8 cellular contexts compared by ENCODE assay signal in genomic region chr3:62319570-62320243, GRCh38. TPM values are rescaled to one million over a fixed set of nuclear protein-coding genes. Genes with fewer than 3 reads are reported as not detected.
A peak's percentile ranks its signal among the peaks of the same experiment; 100 is the strongest.
DNase-seq lines count a peak whose midpoint lies in the region; ATAC-seq and TF ChIP-seq lines count a peak whose summit lies in the region.

No MANE protein-coding gene starts in this region.

- H3K4me3 ChIP-seq in heart right ventricle = peak overlapping the region in 9 of 10 donors; percentile 44 to 76 (median 64)
- peak overlapping the region; percentile 69 for H3K4me3 ChIP-seq in kidney epithelial cell (ENCODE audit: low read depth, low read length)
- H3K4me3 ChIP-seq in upper lobe of right lung = peak overlapping the region; percentile 57

- ATAC-seq in heart right ventricle (no peak), left cardiac atrium (no peak), upper lobe of right lung (no peak), GM18511 (IDR thresholded peaks at IDR 0.05; ENCODE audit: unreplicated experiment) (no peak), GM19463 (IDR thresholded peaks at IDR 0.05; ENCODE audit: unreplicated experiment) (no peak)
- ATAC-seq in activated CD8-positive, alpha-beta T cell treated with anti-CD3 and anti-CD28 coated beads for 36 hours = no peak

- peaks cover 0 to 10% (median 0%) of the 10 kb centered on the region in 7 donors for H3K27me3 ChIP-seq in heart right ventricle
- H3K27me3 ChIP-seq in kidney epithelial cell (ENCODE audit: control insufficient read depth, insufficient read depth, low read length) = no peaks in the 10 kb centered on the region
- H3K27me3 ChIP-seq in upper lobe of right lung = no peaks in the 10 kb centered on the region

- H3K36me3 ChIP-seq in heart right ventricle (peaks cover 0 to 36% (median 0%) of the 10 kb centered on the region in 9 donors), kidney epithelial cell (ENCODE audit: control insufficient read depth, insufficient read depth, low read length) (no peaks in the 10 kb centered on the region), upper lobe of right lung (peaks cover 10% of the 10 kb centered on the region)

- H3K4me1 ChIP-seq in heart right ventricle (peaks cover 0 to 12% (median 4%) of the 10 kb centered on the region in 9 donors), upper lobe of right lung (peaks cover 4% of the 10 kb centered on the region)

- peaks cover 39% of the 10 kb centered on the region for H3K27me3 Mint-ChIP-seq in activated CD8-positive, alpha-beta T cell treated with anti-CD3 and anti-CD28 coated beads for 36 hours

- H3K36me3 Mint-ChIP-seq in activated CD8-positive, alpha-beta T cell treated with anti-CD3 and anti-CD28 coated beads for 36 hours (ENCODE audit: low read depth) = peaks cover 11% of the 10 kb centered on the region

- H3K4me3 Mint-ChIP-seq in activated CD8-positive, alpha-beta T cell treated with anti-CD3 and anti-CD28 coated beads for 36 hours = peak overlapping the region; percentile 76

- H3K4me1 Mint-ChIP-seq in activated CD8-positive, alpha-beta T cell treated with anti-CD3 and anti-CD28 coated beads for 36 hours (ENCODE audit: low read depth) = peaks cover 10% of the 10 kb centered on the region

- intact Hi-C loops in heart right ventricle (cut with DNase I) = loop anchor here in 4 of 10 donors (5.0 to 10.0 kb wide), 3 partner anchors 107 to 915 kb away; no protein-coding TSS in a partner anchor
- intact Hi-C loops in left cardiac atrium (cut with DNase I) = loop anchor here in 1 of 2 donors (10.0 kb wide), 1 partner anchor 115 kb away; no protein-coding TSS in a partner anchor
- intact Hi-C loops in activated CD8-positive, alpha-beta T cell treated with anti-CD3 and anti-CD28 coated beads for 36 hours (cut with micrococcal nuclease) = no loop called here
- intact Hi-C loops in upper lobe of right lung (cut with DNase I) = no loop called here

- POLR2A ChIA-PET in activated CD8-positive, alpha-beta T cell treated with anti-CD3 and anti-CD28 coated beads for 36 hours (lab: Charles Lee) = no interaction called here

- DNase-seq in heart right ventricle (no peak), left cardiac atrium (no peak), kidney epithelial cell (ENCODE audit: low read depth) (no peak), upper lobe of right lung (no peak), dermis blood vessel endothelial cell (no peak)
- no peak for DNase-seq in activated CD8-positive, alpha-beta T cell treated with anti-CD3 and anti-CD28 coated beads for 36 hours

- 76 to 78% methylated on average over 7 of the region's 7 CpGs for WGBS in heart right ventricle, 2 donors

- H3K9me3 Mint-ChIP-seq in activated CD8-positive, alpha-beta T cell treated with anti-CD3 and anti-CD28 coated beads for 36 hours = peaks cover 10% of the 10 kb centered on the region

- TF ChIP-seq CTCF in heart right ventricle (IDR thresholded peaks at IDR 0.05) (no peak), kidney epithelial cell (IDR thresholded peaks at IDR 0.05; ENCODE audit: insufficient read depth, low read length, poor library complexity, severe bottlenecking) (no peak), upper lobe of right lung (IDR thresholded peaks at IDR 0.05) (no peak)
- TF ChIP-seq CTCF in activated CD8-positive, alpha-beta T cell treated with anti-CD3 and anti-CD28 coated beads for 36 hours (IDR thresholded peaks at IDR 0.05) = no peak

- peak overlapping the region in 3 of 10 donors; percentile 15 to 67 (median 66) for H3K27ac ChIP-seq in heart right ventricle
- H3K27ac ChIP-seq in upper lobe of right lung = no peak overlapping the region

- CTCF ChIA-PET in activated CD8-positive, alpha-beta T cell treated with anti-CD3 and anti-CD28 coated beads for 36 hours (lab: Charles Lee) = no interaction called here

- no peak overlapping the region for H3K27ac Mint-ChIP-seq in activated CD8-positive, alpha-beta T cell treated with anti-CD3 and anti-CD28 coated beads for 36 hours

- H3K9me3 ChIP-seq in heart right ventricle = peaks cover 0 to 5% (median 0%) of the 10 kb centered on the region in 11 donors
- no peaks in the 10 kb centered on the region for H3K9me3 ChIP-seq in upper lobe of right lung

RNA-seq across cellular contexts. Expression of gene FEZF2, which starts 53.6 kb away (rescaled TPM):
- not detected for total RNA-seq in heart right ventricle
- polyA plus RNA-seq in heart right ventricle = not detected
- not detected for total RNA-seq in left cardiac atrium
- total RNA-seq in activated CD8-positive, alpha-beta T cell treated with anti-CD3 and anti-CD28 coated beads for 36 hours = not detected
- total RNA-seq in kidney epithelial cell = not detected in 2 replicates
- total RNA-seq in upper lobe of right lung = not detected
- total RNA-seq in dermis blood vessel endothelial cell = not detected in 2 replicates
